ENCODE assay signal across 11 cellular contexts in genomic region chr13:35411059-35411744, GRCh38.
"Had no signal": no experiment of that assay in that cellular context is flagged by ENCODE, and none has a peak within 500 bp of the region (broad histone marks: within the 10 kb centered on the region; RNA-seq: fewer than 3 reads in every experiment).

No MANE protein-coding gene starts in this region.

- H3K4me3 ChIP-seq: GM23248, GM23338, HAP-1 had no signal

- ATAC-seq: GM23338, HCT116 had no signal

- H3K9ac ChIP-seq: GM23248 had no signal

- FAIRE-seq: H1, H54 had no signal

- H2AFZ ChIP-seq: GM23248, GM23338 had no signal

- H3K4me2 ChIP-seq: GM23338 had no signal

- H3K36me3 ChIP-seq: HAP-1 had no signal

- H3K4me1 ChIP-seq: HAP-1 had no signal

- H3K9me3 ChIP-seq: HAP-1 had no signal

- DNase-seq: GM23248, GOT3, H7, H9, HCEC 1CT, HFFc6 had no signal

- H3K27ac ChIP-seq: GM23248 had no signal
